12 cellular contexts compared by ENCODE assay signal in genomic region chr10:28305551-28305950, GRCh38. TPM values are rescaled to one million over a fixed set of nuclear protein-coding genes. Genes with fewer than 3 reads are reported as not detected.
DNase-seq lines count a peak whose midpoint lies in the region; ATAC-seq and TF ChIP-seq lines count a peak whose summit lies in the region.
"Had no signal": no experiment of that assay in that cellular context is flagged by ENCODE, and none has a peak within 500 bp of the region (broad histone marks: within the 10 kb centered on the region; RNA-seq: fewer than 3 reads in every experiment).

No MANE protein-coding gene starts in this region.

- H3K4me1 ChIP-seq in Caco-2 = peaks cover 27% of the 10 kb centered on the region
- peaks cover 65 to 67% of the 10 kb centered on the region in 2 experiments for H3K4me1 ChIP-seq in neutrophil (ENCODE audit: control insufficient read depth in 1 of 2, insufficient read depth in 1 of 2, low read depth in 1 of 2, low read length in 1 of 2)
- H3K4me1 ChIP-seq: A549 had no signal

- no peak for ATAC-seq in activated T-helper 17 cell treated with anti-CD3 and anti-CD28 coated beads, Interleukin-2, amount 50 U/mL, for 72 hours (replicated peaks)
- ATAC-seq: A549 had no signal

- H3K4me1 Mint-ChIP-seq in CD14-positive monocyte = peaks cover 69% of the 10 kb centered on the region
- H3K4me1 Mint-ChIP-seq in Caco-2 (ENCODE audit: low read depth, unreplicated experiment) = peaks cover 40% of the 10 kb centered on the region
- peaks cover 12% of the 10 kb centered on the region for H3K4me1 Mint-ChIP-seq in activated T-helper 17 cell treated with anti-CD3 and anti-CD28 coated beads, Interleukin-2, amount 50 U/mL, for 72 hours

- no peaks in the 10 kb centered on the region for H3K9me3 Mint-ChIP-seq in CD14-positive monocyte
- H3K9me3 Mint-ChIP-seq in Caco-2 (ENCODE audit: unreplicated experiment) = no peaks in the 10 kb centered on the region
- H3K9me3 Mint-ChIP-seq in activated T-helper 17 cell treated with anti-CD3 and anti-CD28 coated beads, Interleukin-2, amount 50 U/mL, for 72 hours = no peaks in the 10 kb centered on the region

- no TSS peak for BruUV-seq in Caco-2 (replicated peaks; lab: Mats Ljungman, UMichigan)

- TF ChIP-seq CTCF in CD14-positive monocyte (IDR thresholded peaks at IDR 0.05) = no peak
- no peak for TF ChIP-seq CTCF in Caco-2 (IDR thresholded peaks at IDR 0.05; ENCODE audit: insufficient read depth in 1 of 2, low read depth in 1 of 2, low read length in 1 of 2, severe bottlenecking in 1 of 2, unreplicated experiment in 1 of 2)
- TF ChIP-seq CTCF in neutrophil (IDR thresholded peaks at IDR 0.05) = no peak

- intact Hi-C loops in CD14-positive monocyte (cut with micrococcal nuclease) (loop anchor here in 1 of 2 donors (10.0 kb wide), 1 partner anchor 51 kb away; no protein-coding TSS in a partner anchor), Caco-2 (cut with micrococcal nuclease; ENCODE audit: unreplicated experiment) (no loop called here)

- CTCF ChIA-PET in Caco-2 (lab: Charles Lee) = no interaction called here

- H3K9me3 ChIP-seq in Caco-2 (no peaks in the 10 kb centered on the region), neutrophil (no peaks in the 10 kb centered on the region)
- H3K9me3 ChIP-seq: A549, HAP-1 had no signal

- H3K4me3 Mint-ChIP-seq in CD14-positive monocyte = peak overlapping the region in 1 of 2 donors; percentile 26
- H3K4me3 Mint-ChIP-seq in Caco-2 (ENCODE audit: unreplicated experiment) = no peak overlapping the region
- H3K4me3 Mint-ChIP-seq in activated T-helper 17 cell treated with anti-CD3 and anti-CD28 coated beads, Interleukin-2, amount 50 U/mL, for 72 hours = no peak overlapping the region

- no peaks in the 10 kb centered on the region for H3K36me3 ChIP-seq in Caco-2 (ENCODE audit: control insufficient read depth, insufficient read depth, low read length)
- no peaks in the 10 kb centered on the region for H3K36me3 ChIP-seq in neutrophil
- H3K36me3 ChIP-seq: HAP-1 had no signal

- H3K27me3 Mint-ChIP-seq in CD14-positive monocyte (ENCODE audit: low read depth in 3 of 3) (peaks cover 0 to 2% (median 0%) of the 10 kb centered on the region in 3 donors), Caco-2 (ENCODE audit: insufficient read depth, unreplicated experiment) (no peaks in the 10 kb centered on the region)
- H3K27me3 Mint-ChIP-seq in activated T-helper 17 cell treated with anti-CD3 and anti-CD28 coated beads, Interleukin-2, amount 50 U/mL, for 72 hours = no peaks in the 10 kb centered on the region

- no peak for DNase-seq in CD14-positive monocyte (ENCODE audit: low spot score)
- no peak for DNase-seq in Caco-2
- DNase-seq in NOMO-1 treated with dmso at 0.1 percent for 144 hours (lab: John Stamatoyannopoulos, UW; ENCODE audit: unreplicated experiment) = peak; percentile 49
- DNase-seq in amygdala (lab: John Stamatoyannopoulos, UW) = no peak
- no peak for DNase-seq in NCI-H2081 (lab: John Stamatoyannopoulos, UW)
- DNase-seq: CD8-positive, alpha-beta memory T cell; DMS53; GF-D8 had no signal

- H3K27ac Mint-ChIP-seq in CD14-positive monocyte = peak overlapping the region; percentile 53 to 96 (median 81)
- peak overlapping the region; percentile 62 for H3K27ac Mint-ChIP-seq in Caco-2 (ENCODE audit: unreplicated experiment)
- H3K27ac Mint-ChIP-seq in activated T-helper 17 cell treated with anti-CD3 and anti-CD28 coated beads, Interleukin-2, amount 50 U/mL, for 72 hours = no peak overlapping the region

- H3K27ac ChIP-seq in neutrophil = peak overlapping the region; percentile 87
- H3K27ac ChIP-seq: A549 had no signal

- H3K4me3 ChIP-seq in Caco-2 (ENCODE audit: low read depth, low read length) (no peak overlapping the region), neutrophil (ENCODE audit: low read depth in 1 of 2, low read length in 1 of 2) (no peak overlapping the region)
- H3K4me3 ChIP-seq: A549, HAP-1 had no signal

- POLR2A ChIA-PET in Caco-2 (lab: Charles Lee) = no interaction called here

- H3K27me3 ChIP-seq in Caco-2 (replicated peaks; ENCODE audit: control insufficient read depth, insufficient read depth, low read length) (no peaks in the 10 kb centered on the region), neutrophil (no peaks in the 10 kb centered on the region)

- H3K36me3 Mint-ChIP-seq in CD14-positive monocyte (peaks cover 0 to 1% of the 10 kb centered on the region in 2 donors), Caco-2 (ENCODE audit: insufficient read depth, unreplicated experiment) (peaks cover 5% of the 10 kb centered on the region)
- H3K36me3 Mint-ChIP-seq in activated T-helper 17 cell treated with anti-CD3 and anti-CD28 coated beads, Interleukin-2, amount 50 U/mL, for 72 hours (ENCODE audit: low read depth) = no peaks in the 10 kb centered on the region

RNA-seq across cellular contexts. Expression of gene MPP7, which starts 2.7 kb away (rescaled TPM):
- polyA plus RNA-seq in CD14-positive monocyte = 10 to 100 TPM; 33.6 to 48.3 TPM
- total RNA-seq in Caco-2 (2022) = 72.0 and 79.4 TPM in 2 replicates
- 1 to 10 TPM; 2.9 to 5.8 TPM for total RNA-seq in activated T-helper 17 cell treated with anti-CD3 and anti-CD28 coated beads, Interleukin-2, amount 50 U/mL, for 72 hours

Comparison
In these comparisons a context has a peak if more than half of its experiments do, and no peak if none do; other contexts are left out.
1. RNA of gene MPP7, which starts 2.7 kb away (total RNA-seq): 72.0 to 79.4 TPM in Caco-2; 2.9 to 5.8 TPM in activated T-helper 17 cell treated with anti-CD3 and anti-CD28 coated beads, Interleukin-2, amount 50 U/mL, for 72 hours; every median in the first group is over 10 times any median in the second.